In the genomic region with DNA sequence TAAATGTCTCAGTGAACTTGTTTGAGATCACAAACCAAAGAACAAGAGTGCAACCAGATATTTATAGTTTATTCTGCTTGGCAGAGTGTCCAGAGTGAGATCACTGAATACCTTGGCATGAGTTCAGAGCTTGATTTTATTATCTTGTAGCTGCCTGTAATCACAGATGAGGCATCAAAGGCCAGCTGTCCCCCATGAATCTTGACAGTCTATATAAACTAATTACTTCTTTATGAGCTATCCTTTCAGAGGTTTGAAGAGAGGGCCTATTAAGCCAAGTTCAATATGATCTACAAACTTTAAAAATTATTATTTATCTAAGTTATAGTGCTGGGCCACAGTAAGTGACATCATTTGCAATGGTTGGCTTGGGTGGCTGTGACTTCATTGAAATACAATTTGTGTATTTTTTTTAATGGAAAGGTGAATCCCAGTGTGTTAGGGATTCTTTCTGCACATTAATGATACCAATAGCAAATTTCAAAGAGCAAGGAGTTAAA, we compare ENCODE assay signal across 9 cellular contexts.
DNase-seq lines count a peak whose midpoint lies in the region; ATAC-seq lines count a peak whose summit lies in the region.
"Had no signal": no experiment of that assay in that cellular context is flagged by ENCODE, and none has a peak within 500 bp of the region (broad histone marks: within the 10 kb centered on the region; RNA-seq: fewer than 3 reads in every experiment).

No MANE protein-coding gene starts in this region.

- no peaks in the 10 kb centered on the region for H3K27me3 Mint-ChIP-seq in stimulated activated naive CD8-positive, alpha-beta T cell treated with anti-CD3 and anti-CD28 coated beads, Interleukin-15, amount 100 ng/mL, for 72 hours

- H3K27ac Mint-ChIP-seq in stimulated activated naive CD8-positive, alpha-beta T cell treated with anti-CD3 and anti-CD28 coated beads, Interleukin-15, amount 100 ng/mL, for 72 hours, result no peak overlapping the region
- H3K27ac Mint-ChIP-seq in activated naive CD4-positive, alpha-beta T cell treated with anti-CD3 and anti-CD28 coated beads, Interleukin-2, amount 50 U/mL, for 72 hours, result no peak overlapping the region

- H3K36me3 Mint-ChIP-seq in activated naive CD4-positive, alpha-beta T cell treated with anti-CD3 and anti-CD28 coated beads, Interleukin-2, amount 50 U/mL, for 72 hours, result no peaks in the 10 kb centered on the region

- H3K4me3 Mint-ChIP-seq in stimulated activated naive CD8-positive, alpha-beta T cell treated with anti-CD3 and anti-CD28 coated beads, Interleukin-15, amount 100 ng/mL, for 72 hours, result no peak overlapping the region

- H3K4me1 Mint-ChIP-seq in stimulated activated naive CD8-positive, alpha-beta T cell treated with anti-CD3 and anti-CD28 coated beads, Interleukin-15, amount 100 ng/mL, for 72 hours, result no peaks in the 10 kb centered on the region

- DNase-seq in DMS 273 treated with DMSO at 0.1 percent for 48 hours (lab: John Stamatoyannopoulos, UW) (peak; percentile 97), NCI-H2196 treated with DMSO at 0.1 percent for 48 hours (lab: John Stamatoyannopoulos, UW; ENCODE audit: unreplicated experiment) (peak; percentile 39), dedifferentiated amniotic fluid mesenchymal stem cell (ENCODE audit: extremely low spot score) (peak; percentile 54), myocyte (ENCODE audit: low read depth) (peak; percentile 89), OCI-M2 (lab: John Stamatoyannopoulos, UW; ENCODE audit: unreplicated experiment) (no peak)
- no peak for DNase-seq in stimulated activated naive CD8-positive, alpha-beta T cell treated with anti-CD3 and anti-CD28 coated beads, Interleukin-15, amount 100 ng/mL, for 72 hours
- DNase-seq in activated naive CD4-positive, alpha-beta T cell treated with anti-CD3 and anti-CD28 coated beads, Interleukin-2, amount 50 U/mL, for 72 hours (ENCODE audit: low spot score in 2 of 2), result no peak
- DNase-seq: KBM-7 had no signal

- no peaks in the 10 kb centered on the region for H3K9me3 Mint-ChIP-seq in stimulated activated naive CD8-positive, alpha-beta T cell treated with anti-CD3 and anti-CD28 coated beads, Interleukin-15, amount 100 ng/mL, for 72 hours
- H3K9me3 Mint-ChIP-seq in activated naive CD4-positive, alpha-beta T cell treated with anti-CD3 and anti-CD28 coated beads, Interleukin-2, amount 50 U/mL, for 72 hours, result peaks cover 0 to 5% of the 10 kb centered on the region in 2 donors

- no peak for ATAC-seq in HG02981 (IDR thresholded peaks at IDR 0.05; ENCODE audit: unreplicated experiment)
- no peak for ATAC-seq in stimulated activated naive CD8-positive, alpha-beta T cell treated with anti-CD3 and anti-CD28 coated beads, Interleukin-15, amount 100 ng/mL, for 72 hours
- ATAC-seq in activated naive CD4-positive, alpha-beta T cell treated with anti-CD3 and anti-CD28 coated beads, Interleukin-2, amount 50 U/mL, for 72 hours, result no peak

Comparison
In these comparisons a context has a peak if more than half of its experiments do, and no peak if none do; other contexts are left out.
1. DNase-seq: peak in DMS 273 treated with DMSO at 0.1 percent for 48 hours (single experiment), NCI-H2196 treated with DMSO at 0.1 percent for 48 hours (single experiment), dedifferentiated amniotic fluid mesenchymal stem cell (single experiment) and myocyte (single experiment); none in stimulated activated naive CD8-positive, alpha-beta T cell treated with anti-CD3 and anti-CD28 coated beads, Interleukin-15, amount 100 ng/mL, for 72 hours (0 of 2), activated naive CD4-positive, alpha-beta T cell treated with anti-CD3 and anti-CD28 coated beads, Interleukin-2, amount 50 U/mL, for 72 hours (0 of 2) and OCI-M2 (single experiment).